10 cellular contexts compared by ENCODE assay signal in genomic region chr2:191152841-191153240, GRCh38. TPM values are rescaled to one million over a fixed set of nuclear protein-coding genes. Genes with fewer than 3 reads are reported as not detected.
DNase-seq lines count a peak whose midpoint lies in the region; ATAC-seq and TF ChIP-seq lines count a peak whose summit lies in the region.
"Had no signal": no experiment of that assay in that cellular context is flagged by ENCODE, and none has a peak within 500 bp of the region (broad histone marks: within the 10 kb centered on the region; RNA-seq: fewer than 3 reads in every experiment).

No MANE protein-coding gene starts in this region.

- H3K9me3 Mint-ChIP-seq in stimulated activated naive CD8-positive, alpha-beta T cell treated with anti-CD3 and anti-CD28 coated beads, Interleukin-15, amount 100 ng/mL, for 72 hours = no peaks in the 10 kb centered on the region
- H3K9me3 Mint-ChIP-seq: type B pancreatic cell had no signal

- no peak for ATAC-seq in Right ventricle myocardium inferior
- ATAC-seq in stimulated activated naive CD8-positive, alpha-beta T cell treated with anti-CD3 and anti-CD28 coated beads, Interleukin-15, amount 100 ng/mL, for 72 hours = peak; percentile 11
- no peak for ATAC-seq in HG03135 (IDR thresholded peaks at IDR 0.05; ENCODE audit: unreplicated experiment)
- no peak for ATAC-seq in GM18858 (IDR thresholded peaks at IDR 0.05; ENCODE audit: unreplicated experiment)

- H3K27me3 Mint-ChIP-seq in stimulated activated naive CD8-positive, alpha-beta T cell treated with anti-CD3 and anti-CD28 coated beads, Interleukin-15, amount 100 ng/mL, for 72 hours = no peaks in the 10 kb centered on the region

- peak overlapping the region in 1 of 2 donors; percentile 63 for H3K4me3 Mint-ChIP-seq in stimulated activated naive CD8-positive, alpha-beta T cell treated with anti-CD3 and anti-CD28 coated beads, Interleukin-15, amount 100 ng/mL, for 72 hours

- no peak for TF ChIP-seq CTCF in epithelial cell of esophagus (IDR thresholded peaks at IDR 0.05; ENCODE audit: insufficient read depth, low read depth, low read length, missing control alignments)

- no peak overlapping the region for H3K4me3 ChIP-seq in epithelial cell of esophagus (ENCODE audit: low read length)

- H3K27ac Mint-ChIP-seq in stimulated activated naive CD8-positive, alpha-beta T cell treated with anti-CD3 and anti-CD28 coated beads, Interleukin-15, amount 100 ng/mL, for 72 hours = peak overlapping the region in 1 of 2 donors; percentile 93
- H3K27ac Mint-ChIP-seq: type B pancreatic cell had no signal

- H3K4me1 Mint-ChIP-seq in stimulated activated naive CD8-positive, alpha-beta T cell treated with anti-CD3 and anti-CD28 coated beads, Interleukin-15, amount 100 ng/mL, for 72 hours = peaks cover 51% of the 10 kb centered on the region

- intact Hi-C loops in Right ventricle myocardium inferior (cut with DNase I) (loop anchor here (10.0 kb wide), 1 partner anchor 368 kb away; no protein-coding TSS in a partner anchor), cardiac septum (cut with DNase I) (no loop called here)

- DNase-seq in Right ventricle myocardium inferior (ENCODE audit: missing footprints) (peak; percentile 14), cardiac septum (ENCODE audit: low spot score) (no peak), RKO (ENCODE audit: low spot score) (peak; percentile 56), epithelial cell of esophagus (ENCODE audit: low read depth) (peak; percentile 76), kidney glomerular epithelial cell (lab: John Stamatoyannopoulos, UW) (no peak)
- DNase-seq in stimulated activated naive CD8-positive, alpha-beta T cell treated with anti-CD3 and anti-CD28 coated beads, Interleukin-15, amount 100 ng/mL, for 72 hours = peak in 1 of 2 donors; percentile 33
- DNase-seq: activated CD4-positive, alpha-beta T cell treated with anti-CD3 and anti-CD28 coated beads, Interleukin-2, amount 50 U/mL, for 48 hours had no signal

RNA-seq across cellular contexts. Expression of gene STAT4, which starts 2.0 kb away (rescaled TPM):
- 0.76 TPM for total RNA-seq in Right ventricle myocardium inferior
- total RNA-seq in cardiac septum = 37.8 TPM

Comparison
In these comparisons a context has a peak if more than half of its experiments do, and no peak if none do; other contexts are left out.
1. DNase-seq: peak in Right ventricle myocardium inferior (single experiment), RKO (single experiment) and epithelial cell of esophagus (single experiment); none in cardiac septum (single experiment) and kidney glomerular epithelial cell (single experiment).
2. RNA of gene STAT4, which starts 2.0 kb away (total RNA-seq): 37.8 TPM in cardiac septum (single experiment); 0.76 TPM in Right ventricle myocardium inferior (single experiment); every median in the first group is over 10 times any median in the second.